Comparison of ENCODE assay signal across 9 cellular contexts in genomic region chr19:14002571-14003278, GRCh38. TPM values are rescaled to one million over a fixed set of nuclear protein-coding genes. Genes with fewer than 3 reads are reported as not detected.
DNase-seq lines count a peak whose midpoint lies in the region; ATAC-seq, FAIRE-seq and TF ChIP-seq lines count a peak whose summit lies in the region.
"Had no signal": no experiment of that assay in that cellular context is flagged by ENCODE, and none has a peak within 500 bp of the region (broad histone marks: within the 10 kb centered on the region; RNA-seq: fewer than 3 reads in every experiment).

No MANE protein-coding gene starts in this region.

- H2AFZ ChIP-seq in keratinocyte (ENCODE audit: control insufficient read depth, low read length): no peak overlapping the region

- dilution Hi-C loops in keratinocyte (cut with MboI; ENCODE audit: extremely low pct_ligation_motif_present, low sequenced_read_pairs): no loop called here

- peak; percentile 7 for DNase-seq in DMS153 treated with DMSO at 0.1 percent for 48 hours (lab: John Stamatoyannopoulos, UW; ENCODE audit: unreplicated experiment)
- no peak for DNase-seq in DMS153 (lab: John Stamatoyannopoulos, UW)
- no peak for DNase-seq in activated T-cell treated with anti-CD3 and anti-CD28 coated beads, Interleukin-2, amount 50 U/mL, for 72 hours
- no peak for DNase-seq in keratinocyte (ENCODE audit: low read depth, low spot score)
- peak in 1 of 2 donors; percentile 38 for DNase-seq in stimulated activated naive CD8-positive, alpha-beta T cell treated with anti-CD3 and anti-CD28 coated beads, Interleukin-15, amount 100 ng/mL, for 72 hours
- no peak for DNase-seq in NCI-H1436 treated with DMSO at 0.1 percent for 48 hours (lab: John Stamatoyannopoulos, UW)
- no peak for DNase-seq in NCI-H2107 (lab: John Stamatoyannopoulos, UW)
- DNase-seq in NCI-H446 treated with DMSO at 0.1 percent for 48 hours (lab: John Stamatoyannopoulos, UW): no peak

- H3K4me2 ChIP-seq in keratinocyte (ENCODE audit: control insufficient read depth, extremely low read depth, insufficient read depth, low read depth, low read length): peak overlapping the region; percentile 3

- H3K9ac ChIP-seq in keratinocyte (ENCODE audit: control insufficient read depth, extremely low read depth, insufficient read depth, low read length): no peak overlapping the region

- TF ChIP-seq CTCF in keratinocyte (optimal IDR thresholded peaks at IDR 0.05 in 1 of 3, IDR thresholded peaks at IDR 0.05 in 1 of 3, conservative IDR thresholded peaks at IDR 0.05 in 1 of 3; ENCODE audit: extremely low read depth in 1 of 3, insufficient read depth in 2 of 3, low read length in 3 of 3): no peak

- peaks cover 28% of the 10 kb centered on the region for H3K4me1 ChIP-seq in keratinocyte (ENCODE audit: control insufficient read depth, extremely low read depth, insufficient read depth, low read length)

- H3K27me3 ChIP-seq in keratinocyte (ENCODE audit: control insufficient read depth, extremely low read depth, insufficient read depth, low read length): no peaks in the 10 kb centered on the region

- FAIRE-seq in keratinocyte (lab: Jason Lieb, UNC): no peak

- no peaks in the 10 kb centered on the region for H3K9me3 Mint-ChIP-seq in activated T-cell treated with anti-CD3 and anti-CD28 coated beads, Interleukin-2, amount 50 U/mL, for 72 hours
- peaks cover 6 to 9% of the 10 kb centered on the region in 2 donors for H3K9me3 Mint-ChIP-seq in stimulated activated naive CD8-positive, alpha-beta T cell treated with anti-CD3 and anti-CD28 coated beads, Interleukin-15, amount 100 ng/mL, for 72 hours

- peak overlapping the region; percentile 78 to 89 for H3K4me3 Mint-ChIP-seq in activated T-cell treated with anti-CD3 and anti-CD28 coated beads, Interleukin-2, amount 50 U/mL, for 72 hours
- H3K4me3 Mint-ChIP-seq in stimulated activated naive CD8-positive, alpha-beta T cell treated with anti-CD3 and anti-CD28 coated beads, Interleukin-15, amount 100 ng/mL, for 72 hours: peak overlapping the region; percentile 76 to 78

- H3K9me3 ChIP-seq in keratinocyte (ENCODE audit: control insufficient read depth, low read depth, low read length): no peaks in the 10 kb centered on the region

- ATAC-seq in activated T-cell treated with anti-CD3 and anti-CD28 coated beads, Interleukin-2, amount 50 U/mL, for 72 hours (replicated peaks in 1 of 2): no peak
- no peak for ATAC-seq in stimulated activated naive CD8-positive, alpha-beta T cell treated with anti-CD3 and anti-CD28 coated beads, Interleukin-15, amount 100 ng/mL, for 72 hours

- H3K27ac ChIP-seq in keratinocyte (ENCODE audit: control insufficient read depth, insufficient read depth, low read length): no peak overlapping the region
- H3K27ac ChIP-seq: 22Rv1 had no signal

- H3K27ac Mint-ChIP-seq in activated T-cell treated with anti-CD3 and anti-CD28 coated beads, Interleukin-2, amount 50 U/mL, for 72 hours: peak overlapping the region; percentile 98
- H3K27ac Mint-ChIP-seq in stimulated activated naive CD8-positive, alpha-beta T cell treated with anti-CD3 and anti-CD28 coated beads, Interleukin-15, amount 100 ng/mL, for 72 hours: peak overlapping the region; percentile 96 to 97

- peaks cover 0 to 2% of the 10 kb centered on the region in 2 experiments for H3K36me3 ChIP-seq in keratinocyte (ENCODE audit: control insufficient read depth in 2 of 2, extremely low read depth in 1 of 2, insufficient read depth in 2 of 2, low read length in 2 of 2)

- H4K20me1 ChIP-seq in keratinocyte (ENCODE audit: control insufficient read depth, extremely low read depth, insufficient read depth, low read length): no peaks in the 10 kb centered on the region

- H3K9me1 ChIP-seq in keratinocyte (ENCODE audit: control insufficient read depth, extremely low read depth, insufficient read depth, low read length): no peaks in the 10 kb centered on the region

- no peak overlapping the region for H3K4me3 ChIP-seq in keratinocyte (ENCODE audit: control insufficient read depth in 2 of 3, extremely low read depth in 1 of 3, insufficient read depth in 2 of 3, low read depth in 1 of 3, low read length in 3 of 3)

- no peaks in the 10 kb centered on the region for H3K27me3 Mint-ChIP-seq in activated T-cell treated with anti-CD3 and anti-CD28 coated beads, Interleukin-2, amount 50 U/mL, for 72 hours (ENCODE audit: low read depth)
- H3K27me3 Mint-ChIP-seq in stimulated activated naive CD8-positive, alpha-beta T cell treated with anti-CD3 and anti-CD28 coated beads, Interleukin-15, amount 100 ng/mL, for 72 hours: no peaks in the 10 kb centered on the region

- peaks cover 8 to 14% of the 10 kb centered on the region in 2 donors for H3K36me3 Mint-ChIP-seq in activated T-cell treated with anti-CD3 and anti-CD28 coated beads, Interleukin-2, amount 50 U/mL, for 72 hours (ENCODE audit: insufficient read depth in 2 of 2)

- H3K79me2 ChIP-seq in keratinocyte (ENCODE audit: control insufficient read depth, insufficient read depth, low read length): peaks cover 10% of the 10 kb centered on the region

- peaks cover 48% of the 10 kb centered on the region for H3K4me1 Mint-ChIP-seq in activated T-cell treated with anti-CD3 and anti-CD28 coated beads, Interleukin-2, amount 50 U/mL, for 72 hours (ENCODE audit: low read depth)
- peaks cover 60% of the 10 kb centered on the region for H3K4me1 Mint-ChIP-seq in stimulated activated naive CD8-positive, alpha-beta T cell treated with anti-CD3 and anti-CD28 coated beads, Interleukin-15, amount 100 ng/mL, for 72 hours

RNA-seq across cellular contexts. Expression of gene RFX1, which starts 3.4 kb away (rescaled TPM):
- 10 to 100 TPM; 11.4 to 11.9 TPM for total RNA-seq in activated T-cell treated with anti-CD3 and anti-CD28 coated beads, Interleukin-2, amount 50 U/mL, for 72 hours
- 0.45 to 0.97 TPM (median 0.48 TPM) in 3 replicates for polyA plus RNA-seq in keratinocyte
- 3.7 TPM for polyA plus RNA-seq in keratinocyte (2011; ENCODE audit: low read depth)
- 0.44 and 1.0 TPM in 2 replicates for polyA plus RNA-seq in keratinocyte (2011; cell fraction: cytosol; rRNA removed)
- 3.0 and 3.7 TPM in 2 replicates for polyA plus RNA-seq in keratinocyte (2011; cell fraction: nucleus; rRNA removed)
- 4.0 and 4.3 TPM in 2 replicates for polyA plus RNA-seq in keratinocyte (2012; ENCODE audit: low replicate concordance)
- 0.42 to 6.6 TPM (median 0.76 TPM) in 3 replicates for polyA minus RNA-seq in keratinocyte
- 4.2 TPM for polyA minus RNA-seq in keratinocyte (2011; cell fraction: cytosol; rRNA and poly(A)+ RNA removed)
- polyA minus RNA-seq in keratinocyte (2011; cell fraction: nucleus; rRNA and poly(A)+ RNA removed): 3.4 and 9.2 TPM in 2 replicates

RNA-seq across cellular contexts. Expression of gene RLN3, which starts 25.2 kb away (rescaled TPM):
- not detected for total RNA-seq in activated T-cell treated with anti-CD3 and anti-CD28 coated beads, Interleukin-2, amount 50 U/mL, for 72 hours
- polyA plus RNA-seq in keratinocyte: not detected in 3 replicates
- polyA plus RNA-seq in keratinocyte (2011; ENCODE audit: low read depth): not detected
- polyA plus RNA-seq in keratinocyte (2011; cell fraction: cytosol; rRNA removed): not detected in 2 replicates
- not detected in 2 replicates for polyA plus RNA-seq in keratinocyte (2011; cell fraction: nucleus; rRNA removed)
- polyA plus RNA-seq in keratinocyte (2012; ENCODE audit: low replicate concordance): not detected in 2 replicates
- not detected in 3 replicates for polyA minus RNA-seq in keratinocyte
- polyA minus RNA-seq in keratinocyte (2011; cell fraction: cytosol; rRNA and poly(A)+ RNA removed): not detected
- polyA minus RNA-seq in keratinocyte (2011; cell fraction: nucleus; rRNA and poly(A)+ RNA removed): not detected in 2 replicates

RNA-seq across cellular contexts. Expression of gene IL27RA, which starts 28.8 kb away (rescaled TPM):
- 10 to 100 TPM; 67.0 to 75.2 TPM for total RNA-seq in activated T-cell treated with anti-CD3 and anti-CD28 coated beads, Interleukin-2, amount 50 U/mL, for 72 hours
- polyA plus RNA-seq in keratinocyte: 2.2 to 3.0 TPM (median 2.8 TPM) in 3 replicates
- polyA plus RNA-seq in keratinocyte (2011; ENCODE audit: low read depth): 0.11 TPM
- 1.3 and 1.7 TPM in 2 replicates for polyA plus RNA-seq in keratinocyte (2011; cell fraction: cytosol; rRNA removed)
- 3.1 and 3.5 TPM in 2 replicates for polyA plus RNA-seq in keratinocyte (2011; cell fraction: nucleus; rRNA removed)
- 0.18 and 3.2 TPM in 2 replicates for polyA plus RNA-seq in keratinocyte (2012; ENCODE audit: low replicate concordance)
- 1.2 to 2.6 TPM (median 1.5 TPM) in 3 replicates for polyA minus RNA-seq in keratinocyte
- polyA minus RNA-seq in keratinocyte (2011; cell fraction: cytosol; rRNA and poly(A)+ RNA removed): 2.5 TPM
- 1.9 and 2.2 TPM in 2 replicates for polyA minus RNA-seq in keratinocyte (2011; cell fraction: nucleus; rRNA and poly(A)+ RNA removed)

RNA-seq across cellular contexts. Expression of gene DCAF15, which starts 50.4 kb away (rescaled TPM):
- 10 to 100 TPM; 62.9 to 79.8 TPM for total RNA-seq in activated T-cell treated with anti-CD3 and anti-CD28 coated beads, Interleukin-2, amount 50 U/mL, for 72 hours
- 15.1 to 22.2 TPM (median 18.7 TPM) in 3 replicates for polyA plus RNA-seq in keratinocyte
- 7.4 TPM for polyA plus RNA-seq in keratinocyte (2011; ENCODE audit: low read depth)
- polyA plus RNA-seq in keratinocyte (2011; cell fraction: cytosol; rRNA removed): 5.6 and 12.1 TPM in 2 replicates
- polyA plus RNA-seq in keratinocyte (2011; cell fraction: nucleus; rRNA removed): 41.5 and 54.4 TPM in 2 replicates
- 18.5 and 20.1 TPM in 2 replicates for polyA plus RNA-seq in keratinocyte (2012; ENCODE audit: low replicate concordance)
- 18.4 to 36.6 TPM (median 22.3 TPM) in 3 replicates for polyA minus RNA-seq in keratinocyte
- polyA minus RNA-seq in keratinocyte (2011; cell fraction: cytosol; rRNA and poly(A)+ RNA removed): 8.8 TPM
- 13.2 and 17.0 TPM in 2 replicates for polyA minus RNA-seq in keratinocyte (2011; cell fraction: nucleus; rRNA and poly(A)+ RNA removed)

RNA-seq across cellular contexts. Expression of gene PALM3, which starts 59.2 kb away (rescaled TPM):
- under 1 TPM in 1 of 2 donors, not detected in 1; 0.10 TPM for total RNA-seq in activated T-cell treated with anti-CD3 and anti-CD28 coated beads, Interleukin-2, amount 50 U/mL, for 72 hours
- not detected in 3 replicates for polyA plus RNA-seq in keratinocyte
- not detected for polyA plus RNA-seq in keratinocyte (2011; ENCODE audit: low read depth)
- polyA plus RNA-seq in keratinocyte (2011; cell fraction: cytosol; rRNA removed): not detected in 2 replicates
- not detected in 2 replicates for polyA plus RNA-seq in keratinocyte (2011; cell fraction: nucleus; rRNA removed)
- 0.07 TPM in 1 of 2 replicates, not detected in the other for polyA plus RNA-seq in keratinocyte (2012; ENCODE audit: low replicate concordance)
- polyA minus RNA-seq in keratinocyte: not detected in 3 replicates
- polyA minus RNA-seq in keratinocyte (2011; cell fraction: cytosol; rRNA and poly(A)+ RNA removed): not detected
- not detected in 2 replicates for polyA minus RNA-seq in keratinocyte (2011; cell fraction: nucleus; rRNA and poly(A)+ RNA removed)
